ENCODE assay signal across 11 cellular contexts in genomic region chr7:143490719-143491306, GRCh38. TPM values are rescaled to one million over a fixed set of nuclear protein-coding genes. Genes with fewer than 3 reads are reported as not detected.
DNase-seq lines count a peak whose midpoint lies in the region; ATAC-seq lines count a peak whose summit lies in the region.
"Had no signal": no experiment of that assay in that cellular context is flagged by ENCODE, and none has a peak within 500 bp of the region (broad histone marks: within the 10 kb centered on the region; RNA-seq: fewer than 3 reads in every experiment).

No MANE protein-coding gene starts in this region.

- H3K4me1 ChIP-seq in adipocyte (ENCODE audit: control insufficient read depth, insufficient read depth, low read length), result peaks cover 45% of the 10 kb centered on the region

- H3K9me3 Mint-ChIP-seq in activated T-helper 1 cell treated with anti-CD3 and anti-CD28 coated beads, Interleukin-12 subunit alpha, Interleukin-12 subunit beta, Interleukin-2, Interleukin-4 antibody, amounts not matched to agents 30 ng/mL and 10 ng/mL and 1 ng/mL, durations not matched to agents 14 hours and 24 hours and 36 hours, result no peaks in the 10 kb centered on the region

- intact Hi-C loops in left colon (cut with DNase I, micrococcal nuclease), result no loop called here
- intact Hi-C loops in activated T-helper 1 cell treated with anti-CD3 and anti-CD28 coated beads, Interleukin-12 subunit alpha, Interleukin-12 subunit beta, Interleukin-2, Interleukin-4 antibody, amounts not matched to agents 30 ng/mL and 10 ng/mL and 1 ng/mL, durations not matched to agents 14 hours and 24 hours and 36 hours (cut with micrococcal nuclease), result loop anchor here (1.0 to 5.0 kb wide), 2 partner anchors 109 to 636 kb away; partner anchors contain the start of gene ZYX

- peak; percentile 20 for DNase-seq in CD1c-positive myeloid dendritic cell (ENCODE audit: extremely low spot score)
- peak; percentile 58 for DNase-seq in adipocyte (ENCODE audit: low read depth)
- peak in 1 of 2 donors; percentile 24 for DNase-seq in left colon
- DNase-seq in activated T-helper 1 cell treated with anti-CD3 and anti-CD28 coated beads, Interleukin-12 subunit alpha, Interleukin-12 subunit beta, Interleukin-2, Interleukin-4 antibody, amounts not matched to agents 30 ng/mL and 10 ng/mL and 1 ng/mL, durations not matched to agents 14 hours and 24 hours and 36 hours (ENCODE audit: low spot score), result no peak
- no peak for DNase-seq in hippocampal formation (lab: John Stamatoyannopoulos, UW)
- DNase-seq: left cardiac atrium; stimulated activated naive CD4-positive, alpha-beta T cell treated with Interleukin-2 at 50 U/mL for 16 hours had no signal

- peaks cover 34% of the 10 kb centered on the region for H3K4me1 Mint-ChIP-seq in activated T-helper 1 cell treated with anti-CD3 and anti-CD28 coated beads, Interleukin-12 subunit alpha, Interleukin-12 subunit beta, Interleukin-2, Interleukin-4 antibody, amounts not matched to agents 30 ng/mL and 10 ng/mL and 1 ng/mL, durations not matched to agents 14 hours and 24 hours and 36 hours (ENCODE audit: low read depth)

- H3K9me3 ChIP-seq in adipocyte (ENCODE audit: control insufficient read depth, low read length), result no peaks in the 10 kb centered on the region

- ATAC-seq in HG03095 (IDR thresholded peaks at IDR 0.05; ENCODE audit: unreplicated experiment), result peak; percentile 48
- ATAC-seq in left colon, result peak; percentile 80
- no peak for ATAC-seq in GM21723 (IDR thresholded peaks at IDR 0.05; ENCODE audit: unreplicated experiment)
- no peak for ATAC-seq in GM19324 (IDR thresholded peaks at IDR 0.05; ENCODE audit: low FRiP score, unreplicated experiment)
- ATAC-seq: activated CD4-positive, CD25-positive, alpha-beta regulatory T cell treated with anti-CD3 and anti-CD28 coated beads, Interleukin-2, amount 50 U/mL, for 24 hours had no signal

- H3K36me3 ChIP-seq in adipocyte (ENCODE audit: control insufficient read depth, insufficient read depth, low read length, severe bottlenecking), result no peaks in the 10 kb centered on the region

- H3K9ac ChIP-seq in adipocyte (ENCODE audit: low read length), result no peak overlapping the region

- H3K4me3 ChIP-seq in adipocyte (ENCODE audit: low read length), result no peak overlapping the region

- H3K36me3 Mint-ChIP-seq in activated T-helper 1 cell treated with anti-CD3 and anti-CD28 coated beads, Interleukin-12 subunit alpha, Interleukin-12 subunit beta, Interleukin-2, Interleukin-4 antibody, amounts not matched to agents 30 ng/mL and 10 ng/mL and 1 ng/mL, durations not matched to agents 14 hours and 24 hours and 36 hours (ENCODE audit: low read depth), result peaks cover 2% of the 10 kb centered on the region

- no peak overlapping the region for H3K27ac Mint-ChIP-seq in activated T-helper 1 cell treated with anti-CD3 and anti-CD28 coated beads, Interleukin-12 subunit alpha, Interleukin-12 subunit beta, Interleukin-2, Interleukin-4 antibody, amounts not matched to agents 30 ng/mL and 10 ng/mL and 1 ng/mL, durations not matched to agents 14 hours and 24 hours and 36 hours

- peaks cover 2% of the 10 kb centered on the region for H3K27me3 Mint-ChIP-seq in activated T-helper 1 cell treated with anti-CD3 and anti-CD28 coated beads, Interleukin-12 subunit alpha, Interleukin-12 subunit beta, Interleukin-2, Interleukin-4 antibody, amounts not matched to agents 30 ng/mL and 10 ng/mL and 1 ng/mL, durations not matched to agents 14 hours and 24 hours and 36 hours (ENCODE audit: insufficient read depth)

- no peak overlapping the region for H3K4me3 Mint-ChIP-seq in activated T-helper 1 cell treated with anti-CD3 and anti-CD28 coated beads, Interleukin-12 subunit alpha, Interleukin-12 subunit beta, Interleukin-2, Interleukin-4 antibody, amounts not matched to agents 30 ng/mL and 10 ng/mL and 1 ng/mL, durations not matched to agents 14 hours and 24 hours and 36 hours

- no peaks in the 10 kb centered on the region for H3K27me3 ChIP-seq in adipocyte (replicated peaks; ENCODE audit: control insufficient read depth, insufficient read depth, low read length)

RNA-seq across cellular contexts. Expression of gene TAS2R41, which starts 13.1 kb away (rescaled TPM):
- total RNA-seq in left colon, result not detected
- not detected in 2 replicates for total RNA-seq in activated T-helper 1 cell treated with anti-CD3 and anti-CD28 coated beads, Interleukin-12 subunit alpha, Interleukin-12 subunit beta, Interleukin-2, Interleukin-4 antibody, amounts not matched to agents 30 ng/mL and 10 ng/mL and 1 ng/mL, durations not matched to agents 14 hours and 24 hours and 36 hours

RNA-seq across cellular contexts. Expression of gene TAS2R60, which starts 47.6 kb away (rescaled TPM):
- total RNA-seq in left colon, result not detected
- not detected in 2 replicates for total RNA-seq in activated T-helper 1 cell treated with anti-CD3 and anti-CD28 coated beads, Interleukin-12 subunit alpha, Interleukin-12 subunit beta, Interleukin-2, Interleukin-4 antibody, amounts not matched to agents 30 ng/mL and 10 ng/mL and 1 ng/mL, durations not matched to agents 14 hours and 24 hours and 36 hours
- total RNA-seq: left cardiac atrium had no signal

Comparison
In these comparisons a context has a peak if more than half of its experiments do, and no peak if none do; other contexts are left out.
1. DNase-seq: peak in CD1c-positive myeloid dendritic cell (single experiment) and adipocyte (single experiment); none in activated T-helper 1 cell treated with anti-CD3 and anti-CD28 coated beads, Interleukin-12 subunit alpha, Interleukin-12 subunit beta, Interleukin-2, Interleukin-4 antibody, amounts not matched to agents 30 ng/mL and 10 ng/mL and 1 ng/mL, durations not matched to agents 14 hours and 24 hours and 36 hours (single experiment) and hippocampal formation (0 of 2).
2. ATAC-seq: peak in HG03095 (single experiment) and left colon (single experiment); none in GM21723 (single experiment) and GM19324 (single experiment).